ENCODE assay signal across 8 cellular contexts in the genomic region with DNA sequence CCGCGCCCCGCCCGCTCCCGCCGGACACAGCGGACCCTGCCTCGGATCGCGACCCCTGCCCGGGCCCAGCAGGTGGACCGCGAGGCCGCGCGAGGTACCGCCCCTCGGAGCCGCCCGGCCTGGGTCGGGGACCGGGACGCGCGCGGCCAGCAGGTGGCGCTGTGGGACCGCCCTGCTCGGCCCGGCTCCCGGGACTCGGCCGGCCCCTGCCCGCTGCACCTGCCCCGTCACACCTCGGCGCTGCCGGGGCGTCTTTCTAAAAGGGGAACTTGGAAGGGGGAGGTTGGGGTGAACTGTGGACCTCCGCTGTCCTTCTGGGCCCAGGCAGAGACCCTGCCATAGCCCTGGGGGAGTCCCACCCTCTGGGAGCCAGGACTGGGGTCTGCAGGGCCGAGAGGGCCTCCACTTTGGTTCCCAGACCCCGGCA. TPM values are rescaled to one million over a fixed set of nuclear protein-coding genes. Genes with fewer than 3 reads are reported as not detected.
DNase-seq lines count a peak whose midpoint lies in the region; ATAC-seq and TF ChIP-seq lines count a peak whose summit lies in the region.

No MANE protein-coding gene starts in this region.

- H3K9me3 ChIP-seq in BE2C (no peaks in the 10 kb centered on the region), prostate gland (no peaks in the 10 kb centered on the region)

- H3K27ac ChIP-seq in prostate gland = no peak overlapping the region

- H3K4me3 ChIP-seq in BE2C (ENCODE audit: low read depth, low read length) (no peak overlapping the region), foreskin fibroblast (ENCODE audit: low read depth in 1 of 2, low read length in 2 of 2) (no peak overlapping the region), prostate gland (peak overlapping the region in 1 of 2 donors; percentile 15)

- H3K36me3 ChIP-seq in BE2C (no peaks in the 10 kb centered on the region), prostate gland (no peaks in the 10 kb centered on the region)

- intact Hi-C loops in prostate gland (cut with DNase I) = loop anchor here (5.0 kb wide), 1 partner anchor 38 kb away; no protein-coding TSS in a partner anchor

- WGBS in prostate gland = 1% methylated on average over 37 of the region's 42 CpGs

- peak; percentile 49 for ATAC-seq in GM19397 (IDR thresholded peaks at IDR 0.05; ENCODE audit: unreplicated experiment)
- ATAC-seq in GM19328 (IDR thresholded peaks at IDR 0.05; ENCODE audit: unreplicated experiment) = no peak
- ATAC-seq in GM21367 (IDR thresholded peaks at IDR 0.05; ENCODE audit: unreplicated experiment) = no peak

- no peak for TF ChIP-seq POLR2A in prostate gland (IDR thresholded peaks at IDR 0.05)

- peak; percentile 76 for DNase-seq in BE2C
- DNase-seq in NOMO-1 treated with DMSO at 0.1 percent for 48 hours (lab: John Stamatoyannopoulos, UW; ENCODE audit: unreplicated experiment) = peak; percentile 30
- DNase-seq in activated T-cell treated with anti-CD3 and anti-CD28 coated beads, Interleukin-2, amount 50 U/mL, for 48 hours = peak; percentile 82 to 89
- DNase-seq in foreskin fibroblast = peak in 1 of 2 donors; percentile 70
- DNase-seq in prostate gland (ENCODE audit: low spot score) = no peak

- H3K4me1 ChIP-seq in BE2C (peaks cover 12% of the 10 kb centered on the region; the same call in 1 of the 2 replicates), prostate gland (replicated peaks) (peaks cover 7% of the 10 kb centered on the region)

- H3K27me3 ChIP-seq in BE2C (peaks cover 2% of the 10 kb centered on the region; the same call in 1 of the 2 replicates), prostate gland (replicated peaks; ENCODE audit: insufficient read depth) (no peaks in the 10 kb centered on the region)

- TF ChIP-seq CTCF in BE2C (IDR thresholded peaks at IDR 0.05; ENCODE audit: low read depth, low read length) (peak; percentile 37), foreskin fibroblast (IDR thresholded peaks at IDR 0.05; ENCODE audit: low read depth, low read length) (peak; percentile 20), prostate gland (IDR thresholded peaks at IDR 0.05) (peak; percentile 89 to 99 (median 97))

RNA-seq across cellular contexts. Expression of gene CRELD2, which starts 11.1 kb away (rescaled TPM):
- polyA plus RNA-seq in BE2C (2012; ENCODE audit: insufficient read depth, insufficient read length, low read depth) = 33.2 TPM
- 10 to 100 TPM; 55.1 to 70.1 TPM for total RNA-seq in prostate gland

RNA-seq across cellular contexts. Expression of gene ALG12, which starts 11.3 kb away (rescaled TPM):
- polyA plus RNA-seq in BE2C (2012; ENCODE audit: insufficient read depth, insufficient read length, low read depth) = 36.3 TPM
- 10 to 100 TPM; 26.1 to 33.6 TPM for total RNA-seq in prostate gland

RNA-seq across cellular contexts. Expression of gene PIM3, which starts 31.0 kb away (rescaled TPM):
- polyA plus RNA-seq in BE2C (2012; ENCODE audit: insufficient read depth, insufficient read length, low read depth) = 286 TPM
- total RNA-seq in prostate gland = 100 to 1,000 TPM; 126 to 183 TPM

Comparison
In these comparisons a context has a peak if more than half of its experiments do, and no peak if none do; other contexts are left out.
1. CTCF ChIP-seq: peak in every context shown above with its lines; median percentile 97 in prostate gland; 37 in BE2C; 20 in foreskin fibroblast.